ENCODE assay signal across 8 cellular contexts in genomic region chrX:151397741-151398070, GRCh38. TPM values are rescaled to one million over a fixed set of nuclear protein-coding genes. Genes with fewer than 3 reads are reported as not detected.
DNase-seq lines count a peak whose midpoint lies in the region; ATAC-seq and TF ChIP-seq lines count a peak whose summit lies in the region.

No MANE protein-coding gene starts in this region.

- intact Hi-C loops in transverse colon (cut with DNase I; ENCODE audit: low total_unique reads): no loop called here

- H3K9me3 Mint-ChIP-seq in activated naive CD4-positive, alpha-beta T cell treated with anti-CD3 and anti-CD28 coated beads, Interleukin-2, amount 50 U/mL, for 72 hours: no peaks in the 10 kb centered on the region

- H3K36me3 Mint-ChIP-seq in activated naive CD4-positive, alpha-beta T cell treated with anti-CD3 and anti-CD28 coated beads, Interleukin-2, amount 50 U/mL, for 72 hours: peaks cover 16% of the 10 kb centered on the region in 2 donors

- no peak for TF ChIP-seq POLR2A in transverse colon (IDR thresholded peaks at IDR 0.05)

- H3K36me3 ChIP-seq in kidney epithelial cell (ENCODE audit: control insufficient read depth, insufficient read depth, low read length): no peaks in the 10 kb centered on the region
- no peaks in the 10 kb centered on the region for H3K36me3 ChIP-seq in transverse colon

- WGBS in transverse colon (ENCODE audit: low coverage in 1 of 2), 2 donors: 38% methylated on average over 2 of the region's 2 CpGs; no CpG with 5 or more reads in 1 of the 2 donors

- TF ChIP-seq EP300 in transverse colon (IDR thresholded peaks at IDR 0.05; ENCODE audit: low read depth): no peak

- DNase-seq in GM12865 (ENCODE audit: low read depth) (peak; percentile 10), kidney epithelial cell (ENCODE audit: low read depth) (no peak), transverse colon (no peak)
- DNase-seq in activated naive CD4-positive, alpha-beta T cell treated with anti-CD3 and anti-CD28 coated beads, Interleukin-2, amount 50 U/mL, for 72 hours (ENCODE audit: low spot score in 2 of 2): no peak
- DNase-seq in activated CD4-positive, CD25-positive, alpha-beta regulatory T cell treated with anti-CD3 and anti-CD28 coated beads, Interleukin-2, amount 50 U/mL, for 72 hours: no peak

- H3K27ac ChIP-seq in transverse colon: peak overlapping the region; percentile 83 to 92 (median 92)

- in situ Hi-C loops in transverse colon (cut with MboI; ENCODE audit: low pct_ligation_motif_present in 1 of 4, low pct_unique_long_range_greater_than_20kb in 1 of 4, low sequenced_read_pairs in 3 of 4): no loop called here

- no peaks in the 10 kb centered on the region for H3K9me3 ChIP-seq in transverse colon

- no peak for TF ChIP-seq CTCF in GM12865 (IDR thresholded peaks at IDR 0.05; ENCODE audit: insufficient read depth, low read depth, low read length, missing control alignments)
- TF ChIP-seq CTCF in kidney epithelial cell (IDR thresholded peaks at IDR 0.05; ENCODE audit: insufficient read depth, low read length, poor library complexity, severe bottlenecking): no peak
- no peak for TF ChIP-seq CTCF in transverse colon (IDR thresholded peaks at IDR 0.05)

- H3K4me3 ChIP-seq in GM12865 (ENCODE audit: low read depth, low read length): peak overlapping the region; percentile 92
- H3K4me3 ChIP-seq in kidney epithelial cell (ENCODE audit: low read depth, low read length): peak overlapping the region; percentile 93
- H3K4me3 ChIP-seq in transverse colon: peak overlapping the region; percentile 59 to 88 (median 70)

- H3K27me3 ChIP-seq in kidney epithelial cell (ENCODE audit: control insufficient read depth, insufficient read depth, low read length) (no peaks in the 10 kb centered on the region), transverse colon (no peaks in the 10 kb centered on the region)

- ATAC-seq in HG03139 (IDR thresholded peaks at IDR 0.05; ENCODE audit: unreplicated experiment): peak; percentile 1
- peak in 1 of 2 donors; percentile 15 for ATAC-seq in activated naive CD4-positive, alpha-beta T cell treated with anti-CD3 and anti-CD28 coated beads, Interleukin-2, amount 50 U/mL, for 72 hours
- no peak for ATAC-seq in HG02973 (IDR thresholded peaks at IDR 0.05; ENCODE audit: unreplicated experiment)
- no peak for ATAC-seq in HG03095 (IDR thresholded peaks at IDR 0.05; ENCODE audit: unreplicated experiment)

- H3K27ac Mint-ChIP-seq in activated naive CD4-positive, alpha-beta T cell treated with anti-CD3 and anti-CD28 coated beads, Interleukin-2, amount 50 U/mL, for 72 hours: peak overlapping the region; percentile 90 to 99

- peaks cover 0 to 18% (median 0%) of the 10 kb centered on the region in 4 donors for H3K4me1 ChIP-seq in transverse colon

RNA-seq across cellular contexts. Expression of gene VMA21, which starts 0.7 kb away (rescaled TPM):
- 10 to 100 TPM; 29.1 to 36.5 TPM for total RNA-seq in activated naive CD4-positive, alpha-beta T cell treated with anti-CD3 and anti-CD28 coated beads, Interleukin-2, amount 50 U/mL, for 72 hours
- 55.7 and 62.7 TPM in 2 replicates for total RNA-seq in kidney epithelial cell
- total RNA-seq in transverse colon: 10 to 100 TPM in 2 of 4 donors, 1 to 10 TPM in 2; 3.8 to 16.8 (median 11.3) TPM
